In the genomic region with DNA sequence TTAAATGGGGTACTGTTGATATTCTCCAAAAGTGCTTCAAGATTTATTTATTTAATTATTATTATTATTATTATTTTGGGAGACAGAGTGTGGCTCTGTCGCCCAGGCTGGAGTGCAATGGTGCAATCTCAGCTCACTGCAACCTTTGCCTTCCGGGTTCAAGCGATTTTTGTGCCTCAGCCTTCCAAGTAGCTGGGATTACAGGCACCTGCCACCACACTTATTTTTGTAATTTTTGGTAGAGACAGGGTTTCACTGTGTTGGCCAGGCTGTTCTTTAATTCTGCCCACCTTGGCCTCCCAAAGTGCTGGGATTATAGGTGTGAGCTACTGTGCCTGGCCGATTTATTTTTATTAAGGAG, we compare ENCODE assay signal across 5 cellular contexts. TPM values are rescaled to one million over a fixed set of nuclear protein-coding genes. Genes with fewer than 3 reads are reported as not detected.
DNase-seq lines count a peak whose midpoint lies in the region; ATAC-seq and TF ChIP-seq lines count a peak whose summit lies in the region.
"Not testable (repeated sequence)": the region's sequence is repeated elsewhere in the genome, so short reads cannot be mapped to it uniquely, and the experiment has no call there.

No MANE protein-coding gene starts in this region.

- not testable (repeated sequence) for H3K9me3 Mint-ChIP-seq in CD4-positive, CD25-positive, alpha-beta regulatory T cell

- H3K27me3 Mint-ChIP-seq in CD4-positive, CD25-positive, alpha-beta regulatory T cell: not testable (repeated sequence)

- H3K9me3 ChIP-seq in CD4-positive, CD25-positive, alpha-beta regulatory T cell (ENCODE audit: control insufficient read depth in 2 of 2, low read length in 2 of 2); DND-41 (ENCODE audit: insufficient read depth, low read length, severe bottlenecking); OCI-LY1 (ENCODE audit: low read length); thymus (ENCODE audit: control insufficient read depth): not testable (repeated sequence)
- peaks cover 22% of the 10 kb centered on the region for H3K9me3 ChIP-seq in KOPT-K1 (ENCODE audit: insufficient read depth, low read length, poor library complexity, severe bottlenecking)

- not testable (repeated sequence) for H3K4me3 ChIP-seq in CD4-positive, CD25-positive, alpha-beta regulatory T cell (ENCODE audit: low read depth, low read length); OCI-LY1 (ENCODE audit: low read depth, low read length, poor library complexity, severe bottlenecking)
- H3K4me3 ChIP-seq in DND-41 (ENCODE audit: low read depth in 1 of 2, low read length in 2 of 2) (peak overlapping the region in 1 of 2 experiments; percentile 22; a peak in 1 of 4 replicates), thymus (ENCODE audit: low read length) (peak overlapping the region; percentile 49)

- not testable (repeated sequence) for H3K9me2 ChIP-seq in OCI-LY1 (ENCODE audit: low read depth, low read length)

- H3K9ac ChIP-seq in DND-41 (ENCODE audit: low read depth, low read length): peak overlapping the region; percentile 38
- H3K9ac ChIP-seq in OCI-LY1 (ENCODE audit: low read length): not testable (repeated sequence)

- H3K27ac ChIP-seq in CD4-positive, CD25-positive, alpha-beta regulatory T cell (ENCODE audit: insufficient read depth, low read length, poor library complexity, severe bottlenecking): peak overlapping the region; percentile 47
- H3K27ac ChIP-seq in DND-41 (ENCODE audit: low read length) (peak overlapping the region; percentile 96), KOPT-K1 (ENCODE audit: low read depth, low read length, poor library complexity, severe bottlenecking) (peak overlapping the region; percentile 94), OCI-LY1 (ENCODE audit: low read depth, low read length, poor library complexity, severe bottlenecking) (peak overlapping the region; percentile 47), thymus (ENCODE audit: low read depth) (peak overlapping the region; percentile 58)

- not testable (repeated sequence) for H2AFZ ChIP-seq in DND-41 (ENCODE audit: low read depth, low read length); OCI-LY1 (ENCODE audit: low read length)

- H3K4me1 ChIP-seq in CD4-positive, CD25-positive, alpha-beta regulatory T cell (ENCODE audit: control insufficient read depth, insufficient read depth, low read length, poor library complexity, severe bottlenecking): peaks cover 50% of the 10 kb centered on the region
- H3K4me1 ChIP-seq in DND-41 (ENCODE audit: insufficient read depth, low read length): peaks cover 67% of the 10 kb centered on the region
- H3K4me1 ChIP-seq in OCI-LY1 (ENCODE audit: insufficient read depth, low read length, severe bottlenecking): peaks cover 39% of the 10 kb centered on the region
- H3K4me1 ChIP-seq in thymus (ENCODE audit: control insufficient read depth, insufficient read depth, low read length): peaks cover 21% of the 10 kb centered on the region

- peak overlapping the region in 1 of 3 donors; percentile 80 for H3K27ac Mint-ChIP-seq in CD4-positive, CD25-positive, alpha-beta regulatory T cell

- peaks cover 38% of the 10 kb centered on the region for H3K36me3 Mint-ChIP-seq in CD4-positive, CD25-positive, alpha-beta regulatory T cell

- H3K36me3 ChIP-seq in CD4-positive, CD25-positive, alpha-beta regulatory T cell (ENCODE audit: control insufficient read depth, insufficient read depth, low read length): peaks cover 11% of the 10 kb centered on the region
- H3K36me3 ChIP-seq in DND-41 (ENCODE audit: insufficient read depth, low read length) (peaks cover 29% of the 10 kb centered on the region), KOPT-K1 (ENCODE audit: insufficient read depth, low read length) (peaks cover 56% of the 10 kb centered on the region), OCI-LY1 (ENCODE audit: insufficient read depth, low read length) (peaks cover 82% of the 10 kb centered on the region)
- not testable (repeated sequence) for H3K36me3 ChIP-seq in thymus (ENCODE audit: control insufficient read depth, insufficient read depth)

- not testable (repeated sequence) for H3F3A ChIP-seq in OCI-LY1 (ENCODE audit: insufficient read depth, low read length)

- not testable (repeated sequence) for DNase-seq in CD4-positive, CD25-positive, alpha-beta regulatory T cell
- DNase-seq in DND-41: peak; percentile 61

- not testable (repeated sequence) for TF ChIP-seq CTCF in DND-41 (IDR thresholded peaks at IDR 0.05; ENCODE audit: borderline replicate concordance, extremely low read depth, low read length, poor library complexity, severe bottlenecking); OCI-LY1 (IDR thresholded peaks at IDR 0.05; ENCODE audit: low read length)

- not testable (repeated sequence) for ATAC-seq in CD4-positive, CD25-positive, alpha-beta regulatory T cell (ENCODE audit: low read depth in 2 of 2)
- peak; percentile 59 for ATAC-seq in DND-41 (ENCODE audit: insufficient read depth, low read depth)

- peaks cover 94% of the 10 kb centered on the region for H3K79me2 ChIP-seq in DND-41 (ENCODE audit: insufficient read depth, low read length)
- H3K79me2 ChIP-seq in OCI-LY1 (ENCODE audit: insufficient read depth, low read length): peaks cover 98% of the 10 kb centered on the region

- H3K4me3 Mint-ChIP-seq in CD4-positive, CD25-positive, alpha-beta regulatory T cell: peak overlapping the region in 1 of 4 donors; percentile 30

- H3K4me2 ChIP-seq in DND-41 (ENCODE audit: insufficient read depth, low read length): peak overlapping the region; percentile 54
- not testable (repeated sequence) for H3K4me2 ChIP-seq in OCI-LY1 (ENCODE audit: low read length)

- 46% methylated on average over 4 of the region's 4 CpGs for WGBS in thymus

- peaks cover 26% of the 10 kb centered on the region; the same call in 1 of the 2 replicates for H4K20me1 ChIP-seq in DND-41 (ENCODE audit: insufficient read depth, low read length)
- not testable (repeated sequence) for H4K20me1 ChIP-seq in OCI-LY1 (ENCODE audit: insufficient read depth, low read length)

- H3K4me1 Mint-ChIP-seq in CD4-positive, CD25-positive, alpha-beta regulatory T cell: peaks cover 54 to 88% (median 66%) of the 10 kb centered on the region in 4 donors

- H3K27me3 ChIP-seq in CD4-positive, CD25-positive, alpha-beta regulatory T cell (ENCODE audit: control insufficient read depth, insufficient read depth, low read length); DND-41 (ENCODE audit: insufficient read depth, low read length, poor library complexity); OCI-LY1 (ENCODE audit: insufficient read depth, low read length); thymus (ENCODE audit: control insufficient read depth, insufficient read depth): not testable (repeated sequence)

RNA-seq across cellular contexts. Expression of gene TCF12, which starts 14.0 kb away (rescaled TPM):
- 83.7 TPM for total RNA-seq in CD4-positive, CD25-positive, alpha-beta regulatory T cell
- 10 to 100 TPM; 45.7 to 71.6 (median 63.7) TPM for polyA plus RNA-seq in CD4-positive, CD25-positive, alpha-beta regulatory T cell
- polyA plus RNA-seq in thymus: 45.2 TPM
